8 cellular contexts compared by ENCODE assay signal in genomic region chr9:89496645-89497044, GRCh38. TPM values are rescaled to one million over a fixed set of nuclear protein-coding genes. Genes with fewer than 3 reads are reported as not detected.
DNase-seq lines count a peak whose midpoint lies in the region; ATAC-seq and TF ChIP-seq lines count a peak whose summit lies in the region.

No MANE protein-coding gene starts in this region.

- peak overlapping the region; percentile 90 for H3K4me3 Mint-ChIP-seq in T-helper 2 cell treated with Interferon-gamma antibody and Interleukin-4, amounts not matched to agents 5 μg/mL and 100 μg/mL, for 36 hours

- H3K27ac Mint-ChIP-seq in T-helper 2 cell treated with Interferon-gamma antibody and Interleukin-4, amounts not matched to agents 5 μg/mL and 100 μg/mL, for 36 hours: peak overlapping the region; percentile 87

- H3K4me3 ChIP-seq in heart left ventricle: peak overlapping the region in 10 of 12 donors; percentile 58 to 82 (median 73)
- H3K4me3 ChIP-seq in skin epidermis: peak overlapping the region; percentile 53 to 86 (median 70)

- no peaks in the 10 kb centered on the region for H3K27me3 Mint-ChIP-seq in T-helper 2 cell treated with Interferon-gamma antibody and Interleukin-4, amounts not matched to agents 5 μg/mL and 100 μg/mL, for 36 hours (ENCODE audit: low read depth)

- peaks cover 49% of the 10 kb centered on the region for H3K36me3 Mint-ChIP-seq in T-helper 2 cell treated with Interferon-gamma antibody and Interleukin-4, amounts not matched to agents 5 μg/mL and 100 μg/mL, for 36 hours (ENCODE audit: low read depth)

- H3K9me3 ChIP-seq in heart left ventricle: no peaks in the 10 kb centered on the region

- H3K36me3 ChIP-seq in heart left ventricle: no peaks in the 10 kb centered on the region

- no peak for TF ChIP-seq CTCF in GM13976 (IDR thresholded peaks at IDR 0.05; ENCODE audit: borderline replicate concordance, control extremely low read depth, extremely low read depth, insufficient read depth, missing control alignments)
- TF ChIP-seq CTCF in heart left ventricle (IDR thresholded peaks at IDR 0.05): no peak

- 48 to 66% (median 58%) methylated on average over 6 to 9 of the region's 9 CpGs for WGBS in heart left ventricle, 4 donors

- ATAC-seq in heart left ventricle: peak in 3 of 4 donors; percentile 10 to 51 (median 45)
- no peak for ATAC-seq in GM19397 (IDR thresholded peaks at IDR 0.05; ENCODE audit: unreplicated experiment)

- in situ Hi-C loops in GM13976 (cut with MboI; ENCODE audit: low sequenced_read_pairs, unreplicated experiment): no loop called here

- H3K4me1 ChIP-seq in heart left ventricle: peaks cover 0 to 72% (median 9%) of the 10 kb centered on the region in 12 donors

- TF ChIP-seq POLR2A in heart left ventricle (IDR thresholded peaks at IDR 0.05): no peak

- no peaks in the 10 kb centered on the region for H3K9me3 Mint-ChIP-seq in T-helper 2 cell treated with Interferon-gamma antibody and Interleukin-4, amounts not matched to agents 5 μg/mL and 100 μg/mL, for 36 hours

- peaks cover 68% of the 10 kb centered on the region for H3K4me1 Mint-ChIP-seq in T-helper 2 cell treated with Interferon-gamma antibody and Interleukin-4, amounts not matched to agents 5 μg/mL and 100 μg/mL, for 36 hours (ENCODE audit: low read depth)

- intact Hi-C loops in heart left ventricle (cut with DNase I): loop anchor here in 1 of 10 donors (5.0 kb wide), 1 partner anchor 174 kb away; no protein-coding TSS in a partner anchor

- H3K27me3 ChIP-seq in heart left ventricle: no peaks in the 10 kb centered on the region

- DNase-seq in GM13976 (ENCODE audit: low spot score) (peak; percentile 54), heart left ventricle (peak in 1 of 5 donors; percentile 45), iPS-NIHi11 (ENCODE audit: low spot score) (no peak), foreskin melanocyte (no peak), inferior parietal cortex (ENCODE audit: extremely low spot score) (no peak)
- DNase-seq in T-helper 2 cell treated with Interferon-gamma antibody and Interleukin-4, amounts not matched to agents 5 μg/mL and 100 μg/mL, for 36 hours (ENCODE audit: low spot score): peak; percentile 50

- H3K27ac ChIP-seq in heart left ventricle (peak overlapping the region in 4 of 12 donors; percentile 42 to 84 (median 51)), skin epidermis (peak overlapping the region in 16 of 21 experiments; percentile 7 to 95 (median 84))

RNA-seq across cellular contexts. Expression of gene SEMA4D, which starts 1.3 kb away (rescaled TPM):
- total RNA-seq in heart left ventricle: 10 to 100 TPM; 12.8 to 59.8 (median 20.3) TPM
- polyA plus RNA-seq in heart left ventricle: 1 to 10 TPM; 4.0 to 8.1 TPM

Comparison
In these comparisons a context has a peak if more than half of its experiments do, and no peak if none do; other contexts are left out.
1. DNase-seq: peak in GM13976 (single experiment) and T-helper 2 cell treated with Interferon-gamma antibody and Interleukin-4, amounts not matched to agents 5 μg/mL and 100 μg/mL, for 36 hours (single experiment); none in iPS-NIHi11 (single experiment), foreskin melanocyte (single experiment) and inferior parietal cortex (single experiment).